ENCODE assay signal across 22 cellular contexts in genomic region chrX:15319075-15319474, GRCh38. TPM values are rescaled to one million over a fixed set of nuclear protein-coding genes. Genes with fewer than 3 reads are reported as not detected.
"Had no signal": no experiment of that assay in that cellular context is flagged by ENCODE, and none has a peak within 500 bp of the region (broad histone marks: within the 10 kb centered on the region; RNA-seq: fewer than 3 reads in every experiment).

No MANE protein-coding gene starts in this region.

- H3K36me3 Mint-ChIP-seq: naive B cell had no signal

- H3K27me3 ChIP-seq: tibial artery had no signal

- H3K27ac ChIP-seq: breast epithelium, epithelial cell of prostate, tibial artery had no signal

- ATAC-seq: activated naive CD4-positive, alpha-beta T cell treated with anti-CD3 and anti-CD28 coated beads, Interleukin-2, amount 50 U/mL, for 72 hours; activated T-helper 17 cell treated with anti-CD3 and anti-CD28 coated beads, Interleukin-2, amount 50 U/mL, for 72 hours; left cardiac atrium had no signal

- H3K9me3 Mint-ChIP-seq: activated naive CD4-positive, alpha-beta T cell treated with anti-CD3 and anti-CD28 coated beads, Interleukin-2, amount 50 U/mL, for 72 hours; activated T-cell treated with anti-CD3 and anti-CD28 coated beads, Interleukin-2, amount 50 U/mL, for 24 hours; activated T-helper 17 cell treated with anti-CD3 and anti-CD28 coated beads, Interleukin-2, amount 50 U/mL, for 72 hours; immature natural killer cell; memory B cell had no signal

- H3K4me3 Mint-ChIP-seq: activated T-cell treated with anti-CD3 and anti-CD28 coated beads, Interleukin-2, amount 50 U/mL, for 24 hours; activated T-helper 17 cell treated with anti-CD3 and anti-CD28 coated beads, Interleukin-2, amount 50 U/mL, for 72 hours; immature natural killer cell; memory B cell had no signal

- DNase-seq: activated CD4-positive, alpha-beta T cell treated with anti-CD3 and anti-CD28 coated beads for 1 hour; activated T-cell treated with anti-CD3 and anti-CD28 coated beads, Interleukin-2, amount 50 U/mL, for 24 hours; cortex of kidney; immature natural killer cell; left cardiac atrium; naive B cell; occipital lobe; stimulated activated CD4-positive, alpha-beta T cell treated with anti-CD3 and anti-CD28 coated beads, Interleukin-2, amount 100 ng/mL, for 48 hours; stimulated activated CD8-positive, alpha-beta memory T cell treated with anti-CD3 and anti-CD28 coated beads, Interleukin-4, amount 100 ng/mL, for 48 hours; stimulated activated naive CD4-positive, alpha-beta T cell; T-helper 9 cell; tibial artery had no signal

- H3K27me3 Mint-ChIP-seq: activated T-helper 17 cell treated with anti-CD3 and anti-CD28 coated beads, Interleukin-2, amount 50 U/mL, for 72 hours; memory B cell; naive B cell; progenitor cell of endocrine pancreas had no signal

- H3K4me3 ChIP-seq: breast epithelium, tibial artery had no signal

- H3K4me1 ChIP-seq: breast epithelium, tibial artery had no signal

- H3K9me3 ChIP-seq: breast epithelium, tibial artery had no signal

- H3K4me1 Mint-ChIP-seq: activated T-helper 17 cell treated with anti-CD3 and anti-CD28 coated beads, Interleukin-2, amount 50 U/mL, for 72 hours; immature natural killer cell; memory B cell; naive B cell had no signal

- H3K27ac Mint-ChIP-seq: activated naive CD4-positive, alpha-beta T cell treated with anti-CD3 and anti-CD28 coated beads, Interleukin-2, amount 50 U/mL, for 72 hours; activated T-cell treated with anti-CD3 and anti-CD28 coated beads, Interleukin-2, amount 50 U/mL, for 24 hours; activated T-helper 17 cell treated with anti-CD3 and anti-CD28 coated beads, Interleukin-2, amount 50 U/mL, for 72 hours; immature natural killer cell; memory B cell; naive B cell; progenitor cell of endocrine pancreas had no signal

- H3K36me3 ChIP-seq: breast epithelium had no signal

RNA-seq across cellular contexts. Expression of gene ASB11, which starts 3.6 kb away (rescaled TPM):
- total RNA-seq: activated naive CD4-positive, alpha-beta T cell treated with anti-CD3 and anti-CD28 coated beads, Interleukin-2, amount 50 U/mL, for 72 hours; activated T-helper 17 cell treated with anti-CD3 and anti-CD28 coated beads, Interleukin-2, amount 50 U/mL, for 72 hours; breast epithelium; fibroblast of villous mesenchyme; liver; mucosa of gallbladder; occipital lobe; progenitor cell of endocrine pancreas; T-helper 1 cell treated with Interleukin-12 subunit alpha and Interleukin-12 subunit beta and Interleukin-4 antibody, amounts not matched to agents 30 ng/mL and 1 ng/mL, for 36 hours had no signal
